ENCODE assay signal across 8 cellular contexts in the genomic region with DNA sequence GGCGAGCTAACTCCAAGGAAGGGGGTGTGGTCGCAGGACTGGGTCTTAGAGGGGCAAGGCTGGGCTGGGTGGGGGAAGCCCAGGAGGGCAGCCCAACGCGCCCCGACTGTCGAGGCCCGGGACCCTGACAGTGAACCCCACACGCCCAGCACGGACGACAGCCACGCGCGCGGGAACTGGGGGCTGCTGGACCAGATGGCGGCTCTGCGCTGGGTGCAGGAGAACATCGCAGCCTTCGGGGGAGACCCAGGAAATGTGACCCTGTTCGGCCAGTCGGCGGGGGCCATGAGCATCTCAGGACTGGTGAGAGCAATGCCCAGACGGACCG. TPM values are rescaled to one million over a fixed set of nuclear protein-coding genes. Genes with fewer than 3 reads are reported as not detected.
A peak's percentile ranks its signal among the peaks of the same experiment; 100 is the strongest.
DNase-seq lines count a peak whose midpoint lies in the region; ATAC-seq and TF ChIP-seq lines count a peak whose summit lies in the region.

No MANE protein-coding gene starts in this region.

- no peak for ATAC-seq in natural killer cell treated with Interleukin-12 subunit alpha and Interleukin-12 subunit beta and Interleukin-15 and Interleukin-18, amount 100 ng/mL, for 72 hours
- ATAC-seq in natural killer cell (no peak), HG03095 (IDR thresholded peaks at IDR 0.05; ENCODE audit: unreplicated experiment) (no peak), GM18907 (IDR thresholded peaks at IDR 0.05; ENCODE audit: unreplicated experiment) (no peak)

- H3K9me3 Mint-ChIP-seq in natural killer cell treated with Interleukin-12 subunit alpha and Interleukin-12 subunit beta and Interleukin-15 and Interleukin-18, amount 100 ng/mL, for 72 hours, result no peaks in the 10 kb centered on the region
- H3K9me3 Mint-ChIP-seq in natural killer cell (no peaks in the 10 kb centered on the region), mesothelial cell of epicardium (no peaks in the 10 kb centered on the region)

- H3K4me3 Mint-ChIP-seq in natural killer cell treated with Interleukin-12 subunit alpha and Interleukin-12 subunit beta and Interleukin-15 and Interleukin-18, amount 100 ng/mL, for 72 hours, result peak overlapping the region; percentile 53
- H3K4me3 Mint-ChIP-seq in natural killer cell (no peak overlapping the region), mesothelial cell of epicardium (peak overlapping the region; percentile 52)

- H3K9me3 ChIP-seq in vagina, result no peaks in the 10 kb centered on the region

- no peaks in the 10 kb centered on the region for H3K36me3 Mint-ChIP-seq in natural killer cell treated with Interleukin-12 subunit alpha and Interleukin-12 subunit beta and Interleukin-15 and Interleukin-18, amount 100 ng/mL, for 72 hours
- no peaks in the 10 kb centered on the region for H3K36me3 Mint-ChIP-seq in natural killer cell
- peaks cover 6% of the 10 kb centered on the region for H3K36me3 Mint-ChIP-seq in mesothelial cell of epicardium

- DNase-seq in natural killer cell treated with Interleukin-12 subunit alpha and Interleukin-12 subunit beta and Interleukin-15 and Interleukin-18, amount 100 ng/mL, for 72 hours (ENCODE audit: low spot score), result no peak
- no peak for DNase-seq in natural killer cell
- DNase-seq in cardiac fibroblast (ENCODE audit: low read depth in 2 of 2), result no peak
- DNase-seq in mesothelial cell of epicardium (ENCODE audit: low spot score in 2 of 2, unreplicated experiment in 2 of 2), result no peak
- DNase-seq in vagina (ENCODE audit: extremely low spot score in 2 of 2), result no peak
- no peak for DNase-seq in activated effector memory CD4-positive, alpha-beta T cell treated with Interleukin-2 at 50 U/mL for 16 hours

- peaks cover 0 to 7% of the 10 kb centered on the region in 2 donors for H3K36me3 ChIP-seq in vagina

- TF ChIP-seq CTCF in natural killer cell (IDR thresholded peaks at IDR 0.05) (no peak), cardiac fibroblast (IDR thresholded peaks at IDR 0.05; ENCODE audit: low read depth, low read length) (no peak), mesothelial cell of epicardium (IDR thresholded peaks at IDR 0.05; ENCODE audit: unreplicated experiment) (no peak), vagina (IDR thresholded peaks at IDR 0.05) (no peak)

- no peak overlapping the region for H3K27ac Mint-ChIP-seq in natural killer cell treated with Interleukin-12 subunit alpha and Interleukin-12 subunit beta and Interleukin-15 and Interleukin-18, amount 100 ng/mL, for 72 hours
- H3K27ac Mint-ChIP-seq in natural killer cell (no peak overlapping the region), mesothelial cell of epicardium (no peak overlapping the region)

- H3K27ac ChIP-seq in vagina, result no peak overlapping the region

- intact Hi-C loops in natural killer cell (cut with micrococcal nuclease), result no loop called here
- intact Hi-C loops in vagina (cut with DNase I), result no loop called here

- H3K4me1 ChIP-seq in vagina, result peaks cover 14% of the 10 kb centered on the region

- no peak for TF ChIP-seq POLR2A in vagina (IDR thresholded peaks at IDR 0.05)

- no peaks in the 10 kb centered on the region for H3K27me3 ChIP-seq in vagina

- H3K27me3 Mint-ChIP-seq in natural killer cell treated with Interleukin-12 subunit alpha and Interleukin-12 subunit beta and Interleukin-15 and Interleukin-18, amount 100 ng/mL, for 72 hours, result peaks cover 0 to 9% of the 10 kb centered on the region in 2 donors
- peaks cover 0 to 3% of the 10 kb centered on the region in 2 donors for H3K27me3 Mint-ChIP-seq in natural killer cell (ENCODE audit: low read depth in 2 of 2)
- peaks cover 47% of the 10 kb centered on the region for H3K27me3 Mint-ChIP-seq in mesothelial cell of epicardium (ENCODE audit: low read depth)

- H3K4me1 Mint-ChIP-seq in natural killer cell treated with Interleukin-12 subunit alpha and Interleukin-12 subunit beta and Interleukin-15 and Interleukin-18, amount 100 ng/mL, for 72 hours (ENCODE audit: low read depth in 2 of 2), result peaks cover 16 to 22% of the 10 kb centered on the region in 2 donors
- H3K4me1 Mint-ChIP-seq in natural killer cell (peaks cover 0 to 24% of the 10 kb centered on the region in 2 donors), mesothelial cell of epicardium (peaks cover 7% of the 10 kb centered on the region)

- H3K4me3 ChIP-seq in cardiac fibroblast (replicated peaks in 1 of 2; ENCODE audit: low read depth in 2 of 2, low read length in 2 of 2) (peak overlapping the region; percentile 22 to 35), vagina (peak overlapping the region; percentile 55 to 56)

RNA-seq across cellular contexts. Expression of gene CES4A, which starts 12.7 kb away (rescaled TPM):
- total RNA-seq in natural killer cell treated with Interleukin-12 subunit alpha and Interleukin-12 subunit beta and Interleukin-15 and Interleukin-18, amount 100 ng/mL, for 72 hours, result 1 to 10 TPM; 6.5 to 8.2 TPM
- total RNA-seq in natural killer cell (1 to 10 TPM; 7.5 to 9.0 (median 8.8) TPM), mesothelial cell of epicardium (15.9 to 19.6 TPM (median 18.5 TPM) in 3 replicates), vagina (12.5 TPM)

RNA-seq across cellular contexts. Expression of gene CBFB, which starts 27.8 kb away (rescaled TPM):
- 100 to 1,000 TPM; 128 to 161 TPM for total RNA-seq in natural killer cell treated with Interleukin-12 subunit alpha and Interleukin-12 subunit beta and Interleukin-15 and Interleukin-18, amount 100 ng/mL, for 72 hours
- total RNA-seq in natural killer cell (100 to 1,000 TPM in 1 of 3 donors, 10 to 100 TPM in 2; 96.1 to 102 (median 97.2) TPM), mesothelial cell of epicardium (69.3 to 82.6 TPM (median 74.6 TPM) in 3 replicates), vagina (33.9 TPM)

RNA-seq across cellular contexts. Expression of gene CES3, which starts 40.1 kb away (rescaled TPM):
- total RNA-seq in natural killer cell treated with Interleukin-12 subunit alpha and Interleukin-12 subunit beta and Interleukin-15 and Interleukin-18, amount 100 ng/mL, for 72 hours, result 1 to 10 TPM in 1 of 2 donors, not detected in 1; 1.6 TPM
- total RNA-seq in natural killer cell (under 1 TPM; 0.19 to 0.95 (median 0.27) TPM), mesothelial cell of epicardium (4.8 to 5.4 TPM (median 5.1 TPM) in 3 replicates), vagina (0.98 TPM)
